Comparison of ENCODE assay signal across 35 cellular contexts in the genomic region with DNA sequence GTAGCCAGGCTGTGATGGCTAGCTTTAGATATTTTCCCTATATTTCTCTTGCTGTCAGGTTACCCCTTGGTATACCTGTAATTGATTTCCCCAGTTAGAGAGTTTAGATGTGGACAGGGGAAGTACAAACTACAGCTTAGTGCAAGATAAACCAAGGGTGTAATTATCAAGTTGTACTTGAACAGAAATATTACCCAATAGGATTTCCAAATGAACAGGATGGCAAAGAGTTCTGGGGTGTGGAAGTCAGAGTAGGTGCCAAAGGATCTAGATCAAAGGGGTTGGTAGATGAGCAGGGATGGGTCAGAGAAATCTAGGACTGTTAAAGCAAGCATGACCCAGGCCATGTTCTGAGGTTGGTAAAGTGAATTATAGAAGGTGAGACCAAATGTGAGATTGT.
"Had no signal": no experiment of that assay in that cellular context is flagged by ENCODE, and none has a peak within 500 bp of the region (broad histone marks: within the 10 kb centered on the region; RNA-seq: fewer than 3 reads in every experiment).

No MANE protein-coding gene starts in this region.

- H3K36me3 Mint-ChIP-seq: activated CD4-positive, alpha-beta memory T cell treated with anti-CD3 and anti-CD28 coated beads for 36 hours; activated naive CD8-positive, alpha-beta T cell treated with anti-CD3 and anti-CD28 coated beads for 36 hours had no signal

- H3K27ac Mint-ChIP-seq: activated B cell treated with CpG ODN at 0.5 μM for 24 hours; activated CD4-positive, alpha-beta memory T cell treated with anti-CD3 and anti-CD28 coated beads for 36 hours; activated CD4-positive, alpha-beta T cell treated with anti-CD3 and anti-CD28 coated beads, Interleukin-2, amount 10 ng/mL, durations not matched to agents 24 days and 14 days; activated CD8-positive, alpha-beta T cell treated with anti-CD3 and anti-CD28 coated beads for 36 hours; activated naive CD4-positive, alpha-beta T cell treated with anti-CD3 and anti-CD28 coated beads for 36 hours; activated naive CD4-positive, alpha-beta T cell treated with anti-CD3 and anti-CD28 coated beads, Interleukin-2, amount 50 U/mL, for 72 hours; activated naive CD8-positive, alpha-beta T cell treated with anti-CD3 and anti-CD28 coated beads for 36 hours; activated T-cell treated with anti-CD3 and anti-CD28 coated beads, Interleukin-2, amount 50 U/mL, for 72 hours; activated T-helper 1 cell treated with anti-CD3 and anti-CD28 coated beads, Interleukin-12 subunit alpha, Interleukin-12 subunit beta, Interleukin-2, Interleukin-4 antibody, amounts not matched to agents 30 ng/mL and 10 ng/mL and 1 ng/mL, durations not matched to agents 14 hours and 24 hours and 36 hours; activated T-helper 17 cell treated with anti-CD3 and anti-CD28 coated beads, Interleukin-2, amount 50 U/mL, for 72 hours; T-helper 1 cell treated with Interleukin-12 subunit alpha and Interleukin-12 subunit beta and Interleukin-4 antibody, amounts not matched to agents 30 μg/mL and 1 μg/mL, for 36 hours; T-helper 2 cell treated with Interferon-gamma antibody and Interleukin-4, amounts not matched to agents 5 μg/mL and 100 μg/mL, for 36 hours had no signal

- H3K4me1 Mint-ChIP-seq: activated B cell treated with CpG ODN at 0.5 μM for 24 hours; activated CD4-positive, alpha-beta T cell treated with anti-CD3 and anti-CD28 coated beads, Interleukin-2, amount 10 ng/mL, durations not matched to agents 24 days and 14 days; activated naive CD8-positive, alpha-beta T cell treated with anti-CD3 and anti-CD28 coated beads for 36 hours; activated T-helper 17 cell treated with anti-CD3 and anti-CD28 coated beads, Interleukin-2, amount 50 U/mL, for 72 hours had no signal

- H3K36me3 ChIP-seq: adrenal gland, brain microvascular endothelial cell, breast epithelium had no signal

- H3K4me3 Mint-ChIP-seq: activated B cell treated with CpG ODN at 0.5 μM for 24 hours; activated CD4-positive, alpha-beta memory T cell treated with anti-CD3 and anti-CD28 coated beads for 36 hours; activated CD4-positive, alpha-beta T cell treated with anti-CD3 and anti-CD28 coated beads, Interleukin-2, amount 10 ng/mL, durations not matched to agents 24 days and 14 days; activated CD8-positive, alpha-beta T cell treated with anti-CD3 and anti-CD28 coated beads for 36 hours; activated naive CD4-positive, alpha-beta T cell treated with anti-CD3 and anti-CD28 coated beads for 36 hours; activated naive CD8-positive, alpha-beta T cell treated with anti-CD3 and anti-CD28 coated beads for 36 hours; activated T-cell treated with anti-CD3 and anti-CD28 coated beads, Interleukin-2, amount 50 U/mL, for 4 hours; activated T-cell treated with anti-CD3 and anti-CD28 coated beads, Interleukin-2, amount 50 U/mL, for 72 hours; activated T-helper 1 cell treated with anti-CD3 and anti-CD28 coated beads, Interleukin-12 subunit alpha, Interleukin-12 subunit beta, Interleukin-2, Interleukin-4 antibody, amounts not matched to agents 30 ng/mL and 10 ng/mL and 1 ng/mL, durations not matched to agents 14 hours and 24 hours and 36 hours; activated T-helper 17 cell treated with anti-CD3 and anti-CD28 coated beads, Interleukin-2, amount 50 U/mL, for 72 hours; T-helper 1 cell treated with Interleukin-12 subunit alpha and Interleukin-12 subunit beta and Interleukin-4 antibody, amounts not matched to agents 30 μg/mL and 1 μg/mL, for 36 hours; T-helper 2 cell treated with Interferon-gamma antibody and Interleukin-4, amounts not matched to agents 5 μg/mL and 100 μg/mL, for 36 hours had no signal

- H3K4me1 ChIP-seq: adrenal gland, body of pancreas, breast epithelium had no signal

- ATAC-seq: activated CD8-positive, alpha-beta T cell treated with anti-CD3 and anti-CD28 coated beads for 36 hours; activated naive CD4-positive, alpha-beta T cell treated with anti-CD3 and anti-CD28 coated beads, Interleukin-2, amount 50 U/mL, for 72 hours; activated T-cell treated with anti-CD3 and anti-CD28 coated beads, Interleukin-2, amount 50 U/mL, for 4 hours; activated T-cell treated with anti-CD3 and anti-CD28 coated beads, Interleukin-2, amount 50 U/mL, for 72 hours; activated T-helper 17 cell treated with anti-CD3 and anti-CD28 coated beads, Interleukin-2, amount 50 U/mL, for 72 hours; body of pancreas had no signal

- H3K4me3 ChIP-seq: adrenal gland, body of pancreas, breast epithelium had no signal

- H3K9me3 Mint-ChIP-seq: activated T-helper 1 cell treated with anti-CD3 and anti-CD28 coated beads, Interleukin-12 subunit alpha, Interleukin-12 subunit beta, Interleukin-2, Interleukin-4 antibody, amounts not matched to agents 30 ng/mL and 10 ng/mL and 1 ng/mL, durations not matched to agents 14 hours and 24 hours and 36 hours had no signal

- DNase-seq: activated B cell treated with CpG ODN at 0.5 μM for 24 hours; activated CD4-positive, alpha-beta memory T cell treated with anti-CD3 and anti-CD28 coated beads for 36 hours; activated CD4-positive, alpha-beta T cell treated with anti-CD3 and anti-CD28 coated beads for 4 hours; activated CD4-positive, alpha-beta T cell treated with anti-CD3 and anti-CD28 coated beads, Interleukin-2, amount 10 ng/mL, durations not matched to agents 24 days and 14 days; activated CD4-positive, alpha-beta T cell treated with anti-CD3 and anti-CD28 coated beads, Interleukin-2, amount 50 U/mL, for 1 hour; activated CD4-positive, alpha-beta T cell treated with anti-CD3 and anti-CD28 coated beads, Interleukin-2, amount 50 U/mL, for 4 hours; activated CD4-positive, CD25-positive, alpha-beta regulatory T cell treated with anti-CD3 and anti-CD28 coated beads, Interleukin-2, amount 50 U/mL, for 72 hours; activated CD8-positive, alpha-beta memory T cell treated with anti-CD3 and anti-CD28 coated beads, Interleukin-2, amount 50 U/mL, for 4 hours; activated CD8-positive, alpha-beta T cell treated with anti-CD3 and anti-CD28 coated beads for 36 hours; activated effector memory CD4-positive, alpha-beta T cell treated with anti-CD3 and anti-CD28 coated beads, Interleukin-2, amount 50 U/mL, for 16 hours; activated gamma-delta T cell treated with Interleukin-2 at 50 U/mL for 16 hours; activated naive CD4-positive, alpha-beta T cell; activated naive CD4-positive, alpha-beta T cell treated with anti-CD3 and anti-CD28 coated beads for 36 hours; activated naive CD4-positive, alpha-beta T cell treated with anti-CD3 and anti-CD28 coated beads, Interleukin-2, amount 50 U/mL, for 16 hours; activated naive CD8-positive, alpha-beta T cell treated with anti-CD3 and anti-CD28 coated beads for 36 hours; activated T-cell treated with anti-CD3 and anti-CD28 coated beads for 4 hours; activated T-cell treated with anti-CD3 and anti-CD28 coated beads, Interleukin-2, amount 50 U/mL, for 1 hour; activated T-cell treated with anti-CD3 and anti-CD28 coated beads, Interleukin-2, amount 50 U/mL, for 4 hours; activated T-cell treated with anti-CD3 and anti-CD28 coated beads, Interleukin-2, amount 50 U/mL, for 72 hours; adrenal gland; amniotic stem cell; aorta; body of pancreas; brain microvascular endothelial cell; central memory CD4-positive, alpha-beta T cell; T-helper 1 cell; T-helper 2 cell; T-helper 9 cell had no signal

- H3K27me3 Mint-ChIP-seq: activated B cell treated with CpG ODN at 0.5 μM for 24 hours; activated CD4-positive, alpha-beta memory T cell treated with anti-CD3 and anti-CD28 coated beads for 36 hours; activated CD4-positive, alpha-beta T cell treated with anti-CD3 and anti-CD28 coated beads, Interleukin-2, amount 10 ng/mL, durations not matched to agents 24 days and 14 days; activated CD8-positive, alpha-beta T cell treated with anti-CD3 and anti-CD28 coated beads for 36 hours; activated naive CD8-positive, alpha-beta T cell treated with anti-CD3 and anti-CD28 coated beads for 36 hours; activated T-helper 17 cell treated with anti-CD3 and anti-CD28 coated beads, Interleukin-2, amount 50 U/mL, for 72 hours had no signal

- H3K27me3 ChIP-seq: adrenal gland, body of pancreas, brain microvascular endothelial cell, breast epithelium had no signal

- H3K27ac ChIP-seq: adrenal gland, body of pancreas, brain microvascular endothelial cell, breast epithelium, VCaP had no signal

- H3K9me3 ChIP-seq: adrenal gland, body of pancreas had no signal
